12 cellular contexts compared by ENCODE assay signal in genomic region chr20:22905667-22906066, GRCh38.
A peak's percentile ranks its signal among the peaks of the same experiment; 100 is the strongest.
DNase-seq lines count a peak whose midpoint lies in the region; ATAC-seq and TF ChIP-seq lines count a peak whose summit lies in the region.
"Had no signal": no experiment of that assay in that cellular context is flagged by ENCODE, and none has a peak within 500 bp of the region (broad histone marks: within the 10 kb centered on the region; RNA-seq: fewer than 3 reads in every experiment).

No MANE protein-coding gene starts in this region.

- DNase-seq in AG09319 (ENCODE audit: extremely low read depth, low read depth): peak; percentile 78
- peak; percentile 94 for DNase-seq in RPMI7951 (ENCODE audit: low read depth)
- peak; percentile 36 for DNase-seq in left kidney (ENCODE audit: low read depth, low spot score)
- DNase-seq in stimulated activated CD4-positive, alpha-beta T cell treated with anti-CD3 and anti-CD28 coated beads, Interleukin-4, amount 100 ng/mL, for 4 hours: no peak
- no peak for DNase-seq in cortex of kidney (lab: John Stamatoyannopoulos, UW)
- no peak for DNase-seq in activated CD4-positive, CD25-positive, alpha-beta regulatory T cell (lab: John Stamatoyannopoulos, UW)
- DNase-seq in GF-D8 (lab: John Stamatoyannopoulos, UW): no peak
- DNase-seq: activated CD8-positive, alpha-beta memory T cell treated with anti-CD3 and anti-CD28 coated beads for 24 hours; BE2C; MV-4-11; NCI-H82 had no signal

- ATAC-seq in GM18870 (IDR thresholded peaks at IDR 0.05; ENCODE audit: unreplicated experiment): peak; percentile 81

- TF ChIP-seq CTCF in AG09319 (IDR thresholded peaks at IDR 0.05; ENCODE audit: low read depth, low read length): no peak; the same call in 1 of the 2 replicates

Comparison
In these comparisons a context has a peak if more than half of its experiments do, and no peak if none do; other contexts are left out.
1. DNase-seq: peak in AG09319 (single experiment), RPMI7951 (single experiment) and left kidney (single experiment); none in stimulated activated CD4-positive, alpha-beta T cell treated with anti-CD3 and anti-CD28 coated beads, Interleukin-4, amount 100 ng/mL, for 4 hours (0 of 2), cortex of kidney (single experiment), activated CD4-positive, CD25-positive, alpha-beta regulatory T cell (0 of 4) and GF-D8 (single experiment).